Comparison of ENCODE assay signal across 9 cellular contexts in genomic region chr2:226905718-226906438, GRCh38.
DNase-seq lines count a peak whose midpoint lies in the region; ATAC-seq and TF ChIP-seq lines count a peak whose summit lies in the region.
"Had no signal": no experiment of that assay in that cellular context is flagged by ENCODE, and none has a peak within 500 bp of the region (broad histone marks: within the 10 kb centered on the region; RNA-seq: fewer than 3 reads in every experiment).

No MANE protein-coding gene starts in this region.

- CTCF ChIA-PET in Caco-2 (lab: Charles Lee), result no interaction called here

- H3K36me3 Mint-ChIP-seq in memory B cell (peaks cover 7% of the 10 kb centered on the region), Caco-2 (ENCODE audit: insufficient read depth, unreplicated experiment) (no peaks in the 10 kb centered on the region)

- H3K4me1 ChIP-seq in Caco-2 (no peaks in the 10 kb centered on the region), right atrium auricular region (no peaks in the 10 kb centered on the region)

- no peaks in the 10 kb centered on the region for H3K9me3 ChIP-seq in Caco-2
- H3K9me3 ChIP-seq in right atrium auricular region, result no peaks in the 10 kb centered on the region

- POLR2A ChIA-PET in Caco-2 (lab: Charles Lee), result no interaction called here

- peak overlapping the region; percentile 80 for H3K4me3 Mint-ChIP-seq in memory B cell
- no peak overlapping the region for H3K4me3 Mint-ChIP-seq in Caco-2 (ENCODE audit: unreplicated experiment)
- H3K4me3 Mint-ChIP-seq: dendritic cell treated with granulocyte-macrophage colony-stimulating factor and Interleukin-4, amounts not matched to agents 40 ng/mL and 50 ng/mL, for 4 days had no signal

- H3K27ac ChIP-seq in right atrium auricular region, result no peak overlapping the region
- no peak overlapping the region for H3K27ac ChIP-seq in caudate nucleus (ENCODE audit: low read depth, low read length)

- intact Hi-C loops in Caco-2 (cut with micrococcal nuclease; ENCODE audit: unreplicated experiment), result no loop called here

- H3K9me3 Mint-ChIP-seq in memory B cell (no peaks in the 10 kb centered on the region), Caco-2 (ENCODE audit: unreplicated experiment) (no peaks in the 10 kb centered on the region)
- H3K9me3 Mint-ChIP-seq: dendritic cell treated with granulocyte-macrophage colony-stimulating factor and Interleukin-4, amounts not matched to agents 40 ng/mL and 50 ng/mL, for 4 days had no signal

- H3K4me1 Mint-ChIP-seq in memory B cell (peaks cover 49% of the 10 kb centered on the region), Caco-2 (ENCODE audit: low read depth, unreplicated experiment) (no peaks in the 10 kb centered on the region)

- no TSS peak for BruUV-seq in Caco-2 (replicated peaks; lab: Mats Ljungman, UMichigan)

- no peaks in the 10 kb centered on the region for H3K27me3 ChIP-seq in Caco-2 (replicated peaks; ENCODE audit: control insufficient read depth, insufficient read depth, low read length)
- no peaks in the 10 kb centered on the region for H3K27me3 ChIP-seq in right atrium auricular region

- DNase-seq in memory B cell (ENCODE audit: low spot score in 2 of 2) (peak in 1 of 2 donors; percentile 52), Caco-2 (no peak), right atrium auricular region (ENCODE audit: low spot score) (no peak), caudate nucleus (lab: John Stamatoyannopoulos, UW) (no peak), AG20443 (ENCODE audit: low spot score) (no peak)

- H3K36me3 ChIP-seq in Caco-2 (ENCODE audit: control insufficient read depth, insufficient read depth, low read length) (no peaks in the 10 kb centered on the region), right atrium auricular region (no peaks in the 10 kb centered on the region)

- H3K27ac Mint-ChIP-seq in memory B cell (peak overlapping the region; percentile 93), Caco-2 (ENCODE audit: unreplicated experiment) (no peak overlapping the region)
- H3K27ac Mint-ChIP-seq: dendritic cell treated with granulocyte-macrophage colony-stimulating factor and Interleukin-4, amounts not matched to agents 40 ng/mL and 50 ng/mL, for 4 days had no signal

- no peaks in the 10 kb centered on the region for H3K27me3 Mint-ChIP-seq in memory B cell
- H3K27me3 Mint-ChIP-seq in Caco-2 (ENCODE audit: insufficient read depth, unreplicated experiment), result no peaks in the 10 kb centered on the region
- H3K27me3 Mint-ChIP-seq: dendritic cell treated with granulocyte-macrophage colony-stimulating factor and Interleukin-4, amounts not matched to agents 40 ng/mL and 50 ng/mL, for 4 days had no signal

- ATAC-seq in GM18868 (IDR thresholded peaks at IDR 0.05; ENCODE audit: unreplicated experiment), result peak; percentile 73
- peak; percentile 88 for ATAC-seq in GM21723 (IDR thresholded peaks at IDR 0.05; ENCODE audit: unreplicated experiment)
- peak; percentile 88 for ATAC-seq in HG03354 (IDR thresholded peaks at IDR 0.05; ENCODE audit: poor library complexity, severe bottlenecking, unreplicated experiment)
- ATAC-seq in memory B cell (ENCODE audit: low read depth), result peak; percentile 85

- H3K4me3 ChIP-seq in Caco-2 (ENCODE audit: low read depth, low read length), result no peak overlapping the region
- H3K4me3 ChIP-seq in right atrium auricular region, result no peak overlapping the region

- TF ChIP-seq CTCF in Caco-2 (IDR thresholded peaks at IDR 0.05; ENCODE audit: insufficient read depth in 1 of 2, low read depth in 1 of 2, low read length in 1 of 2, severe bottlenecking in 1 of 2, unreplicated experiment in 1 of 2) (no peak), right atrium auricular region (IDR thresholded peaks at IDR 0.05) (no peak)
